Comparison of ENCODE assay signal across 9 cellular contexts in the genomic region with DNA sequence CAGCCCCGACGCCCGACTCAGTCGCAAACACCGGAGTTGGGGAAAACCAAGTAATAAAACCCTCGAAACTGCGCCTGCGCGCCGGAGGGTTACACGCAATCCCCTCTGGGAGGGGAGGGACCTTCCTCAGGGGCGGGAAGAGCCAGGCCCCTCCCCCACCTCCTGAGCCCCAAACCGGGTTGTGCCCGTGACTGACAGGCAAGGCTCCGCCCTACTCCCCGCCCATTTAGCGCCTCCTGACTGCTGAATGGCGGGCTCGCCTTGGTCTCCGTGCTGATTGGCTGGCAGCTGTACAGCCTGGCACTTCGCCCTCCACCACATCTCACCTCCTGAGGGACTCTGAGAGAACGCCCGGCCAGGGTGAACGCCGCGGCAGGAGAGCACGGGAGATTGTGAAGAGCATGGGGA. TPM values are rescaled to one million over a fixed set of nuclear protein-coding genes. Genes with fewer than 3 reads are reported as not detected.
DNase-seq lines count a peak whose midpoint lies in the region; ATAC-seq, FAIRE-seq and TF ChIP-seq lines count a peak whose summit lies in the region.
"Had no signal": no experiment of that assay in that cellular context is flagged by ENCODE, and none has a peak within 500 bp of the region (broad histone marks: within the 10 kb centered on the region; RNA-seq: fewer than 3 reads in every experiment).

A gene (plus strand): TSS at position 332 of the 408 bp plus-strand sequence. CDS start 1,425 bp downstream, outside the sequence.

- no peak within 1 kb of the TSS for H3K4me2 ChIP-seq in Karpas-422 (ENCODE audit: low read depth, low read length, poor library complexity, severe bottlenecking)

- WGBS in small intestine, 3 donors: 61 to 80% (median 69%) methylated on average over 27 of the region's 27 CpGs

- no peaks in the 10 kb centered on the region for H3K79me2 ChIP-seq in Karpas-422 (ENCODE audit: low read length)

- no peak within 1 kb of the TSS for H3K9ac ChIP-seq in Karpas-422 (ENCODE audit: low read length)

- H4K20me1 ChIP-seq in Karpas-422 (ENCODE audit: insufficient read depth, low read depth, low read length): no peaks in the 10 kb centered on the region

- H3K9me2 ChIP-seq in Karpas-422 (replicated peaks; ENCODE audit: insufficient read depth, low read length): no peaks in the 10 kb centered on the region

- H3K4me3 ChIP-seq in left lung (no peak within 1 kb of the TSS), Karpas-422 (ENCODE audit: low read length) (no peak within 1 kb of the TSS), small intestine (ENCODE audit: low read depth in 1 of 2, low read length in 2 of 2) (no peak within 1 kb of the TSS)

- intact Hi-C loops in activated B cell treated with CpG ODN at 0.5 μM for 24 hours (cut with micrococcal nuclease) (no loop called here), left lung (cut with DNase I) (no loop called here)

- H2AFZ ChIP-seq in Karpas-422 (ENCODE audit: low read length): no peak within 1 kb of the TSS

- H3K9me3 Mint-ChIP-seq in activated B cell treated with CpG ODN at 0.5 μM for 24 hours: peaks cover 10% of the 10 kb centered on the region

- DNase-seq in HuH-7 (ENCODE audit: low spot score): peak; percentile 76
- DNase-seq in activated B cell treated with CpG ODN at 0.5 μM for 24 hours: no peak
- DNase-seq in left lung: peak; percentile 53 to 83
- no peak for DNase-seq in NCI-H2171 (lab: John Stamatoyannopoulos, UW)
- DNase-seq in Karpas-422: no peak
- DNase-seq in small intestine: no peak

- H3K27ac ChIP-seq in 22Rv1 (peak within 1 kb of the TSS; percentile 86), left lung (no peak within 1 kb of the TSS), Karpas-422 (ENCODE audit: low read length) (no peak within 1 kb of the TSS), small intestine (ENCODE audit: low read depth in 1 of 2, low read length in 1 of 2) (no peak within 1 kb of the TSS)

- H3K36me3 ChIP-seq in left lung (no peaks in the 10 kb centered on the region), Karpas-422 (ENCODE audit: insufficient read depth, low read length) (no peaks in the 10 kb centered on the region), small intestine (ENCODE audit: control insufficient read depth in 2 of 2, insufficient read depth in 2 of 2, low read length in 2 of 2) (no peaks in the 10 kb centered on the region)

- H3K4me3 Mint-ChIP-seq in activated B cell treated with CpG ODN at 0.5 μM for 24 hours: no peak within 1 kb of the TSS

- H3K27me3 ChIP-seq in left lung (no peaks in the 10 kb centered on the region), Karpas-422 (ENCODE audit: low read length) (no peaks in the 10 kb centered on the region), small intestine (ENCODE audit: control insufficient read depth in 2 of 2, insufficient read depth in 2 of 2, low read length in 2 of 2) (no peaks in the 10 kb centered on the region)

- no peak for TF ChIP-seq CTCF in 22Rv1 (IDR thresholded peaks at IDR 0.05)
- TF ChIP-seq CTCF in activated B cell treated with CpG ODN at 0.5 μM for 24 hours (IDR thresholded peaks at IDR 0.05): no peak
- no peak for TF ChIP-seq CTCF in left lung (IDR thresholded peaks at IDR 0.05)

- no peaks in the 10 kb centered on the region for H3K36me3 Mint-ChIP-seq in activated B cell treated with CpG ODN at 0.5 μM for 24 hours (ENCODE audit: low read depth)

- FAIRE-seq in small intestine (lab: Jason Lieb, UNC): no peak

- POLR2A ChIA-PET in activated B cell treated with CpG ODN at 0.5 μM for 24 hours (lab: Charles Lee): no interaction called here

- H3K9me3 ChIP-seq in left lung (peaks cover 0 to 12% of the 10 kb centered on the region in 2 donors), Karpas-422 (ENCODE audit: low read length) (0 out of 2 replicates have a peak, but pooled peaks cover 3% of the 10 kb centered on the region), small intestine (ENCODE audit: control insufficient read depth, low read depth) (no peaks in the 10 kb centered on the region)

- no peaks in the 10 kb centered on the region for H3K27me3 Mint-ChIP-seq in activated B cell treated with CpG ODN at 0.5 μM for 24 hours

- H3K27ac Mint-ChIP-seq in activated B cell treated with CpG ODN at 0.5 μM for 24 hours: no peak within 1 kb of the TSS

- H3K4me1 ChIP-seq in left lung (no peaks in the 10 kb centered on the region), Karpas-422 (ENCODE audit: low read length) (no peaks in the 10 kb centered on the region), small intestine (ENCODE audit: control insufficient read depth in 2 of 2, insufficient read depth in 1 of 2, low read depth in 1 of 2, low read length in 1 of 2) (no peaks in the 10 kb centered on the region)

- CTCF ChIA-PET in activated B cell treated with CpG ODN at 0.5 μM for 24 hours (lab: Charles Lee): no interaction called here

- ATAC-seq in activated B cell treated with CpG ODN at 0.5 μM for 24 hours (ENCODE audit: low read depth) (peak; percentile 34), left lung (peak; percentile 98), HG02763 (IDR thresholded peaks at IDR 0.05; ENCODE audit: unreplicated experiment) (no peak)

- H3K4me1 Mint-ChIP-seq in activated B cell treated with CpG ODN at 0.5 μM for 24 hours: no peaks in the 10 kb centered on the region

RNA-seq across cellular contexts. Expression of the gene that starts here (rescaled TPM):
- total RNA-seq in activated B cell treated with CpG ODN at 0.5 μM for 24 hours: not detected in 2 replicates
- not detected for total RNA-seq in left lung
- not detected in 2 replicates for total RNA-seq in Karpas-422 (2014; rRNA removed; shearing (Covaris generic); ENCODE audit: low replicate concordance)
- polyA plus RNA-seq in small intestine: not detected
- polyA plus RNA-seq: esophagus had no signal

Comparison
In these comparisons a context has a peak if more than half of its experiments do, and no peak if none do; other contexts are left out.
1. Peak in ATAC-seq in activated B cell treated with CpG ODN at 0.5 μM for 24 hours; RNA of the gene not detected or under 1 TPM.
2. Peak in DNase-seq and ATAC-seq in left lung; RNA of the gene not detected or under 1 TPM.